ENCODE assay signal across 1 cellular context in the genomic region with DNA sequence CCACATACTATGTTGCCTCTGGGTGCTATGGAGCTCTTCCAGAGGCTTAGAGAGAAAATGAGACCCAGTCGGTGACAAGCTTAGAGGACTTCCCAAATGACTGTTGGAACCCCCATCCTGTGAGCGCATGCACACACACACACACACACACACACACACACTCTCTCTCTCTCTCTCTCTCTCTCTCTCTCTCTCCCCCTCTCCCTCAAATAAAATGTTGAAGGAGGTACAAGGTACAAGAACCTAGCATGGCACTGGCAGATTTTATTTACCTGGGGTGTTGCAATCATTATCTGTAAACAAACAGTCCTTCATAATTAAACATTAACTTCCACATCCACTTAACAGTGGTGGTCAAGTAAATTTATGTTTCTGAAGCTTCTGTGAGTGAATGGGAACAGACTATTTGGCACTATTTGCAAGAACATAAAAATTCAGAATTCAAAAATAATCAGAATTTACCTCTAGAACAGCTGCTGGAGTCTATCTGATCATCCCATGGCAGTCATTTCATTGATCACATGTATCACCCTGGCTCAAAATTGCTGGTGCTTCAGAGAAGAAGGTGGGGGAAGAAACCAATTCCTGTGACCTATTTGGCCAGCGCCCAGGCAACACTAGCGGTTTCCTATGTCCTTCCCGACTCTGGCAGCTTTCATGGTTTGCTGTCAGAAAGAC.
TF ChIP-seq lines count a peak whose summit lies in the region.

No MANE protein-coding gene starts in this region.

TF ChIP-seq in A549, 52 proteins besides CTCF, POLR2A, EP300 and RAD21 (continued from another document):
- TF ChIP-seq, protein P1, sequence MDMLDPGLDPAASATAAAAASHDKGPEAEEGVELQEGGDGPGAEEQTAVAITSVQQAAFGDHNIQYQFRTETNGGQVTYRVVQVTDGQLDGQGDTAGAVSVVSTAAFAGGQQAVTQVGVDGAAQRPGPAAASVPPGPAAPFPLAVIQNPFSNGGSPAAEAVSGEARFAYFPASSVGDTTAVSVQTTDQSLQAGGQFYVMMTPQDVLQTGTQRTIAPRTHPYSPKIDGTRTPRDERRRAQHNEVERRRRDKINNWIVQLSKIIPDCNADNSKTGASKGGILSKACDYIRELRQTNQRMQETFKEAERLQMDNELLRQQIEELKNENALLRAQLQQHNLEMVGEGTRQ (IDR thresholded peaks at IDR 0.05) = no peak
- TF ChIP-seq POLR2AphosphoS2 (conservative IDR thresholded peaks at IDR 0.05; ENCODE audit: low read length) (no peak), RCOR1 (IDR thresholded peaks at IDR 0.05; ENCODE audit: low read depth, low read length) (no peak), HOXB13 (CRISPR knock-in tag; IDR thresholded peaks at IDR 0.05; ENCODE audit: low read depth) (no peak), ZFP36 (IDR thresholded peaks at IDR 0.05; ENCODE audit: borderline replicate concordance, partially characterized antibody) (no peak), MYC (IDR thresholded peaks at IDR 0.05; ENCODE audit: borderline replicate concordance, low read length) (no peak), NR3C1 (IDR thresholded peaks at IDR 0.05) (no peak)
- TF ChIP-seq, protein P2, sequence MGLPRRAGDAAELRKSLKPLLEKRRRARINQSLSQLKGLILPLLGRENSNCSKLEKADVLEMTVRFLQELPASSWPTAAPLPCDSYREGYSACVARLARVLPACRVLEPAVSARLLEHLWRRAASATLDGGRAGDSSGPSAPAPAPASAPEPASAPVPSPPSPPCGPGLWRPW (IDR thresholded peaks at IDR 0.05) = no peak
TF ChIP-seq in A549: peak in this region for 0.
